25 cellular contexts compared by ENCODE assay signal in the genomic region with DNA sequence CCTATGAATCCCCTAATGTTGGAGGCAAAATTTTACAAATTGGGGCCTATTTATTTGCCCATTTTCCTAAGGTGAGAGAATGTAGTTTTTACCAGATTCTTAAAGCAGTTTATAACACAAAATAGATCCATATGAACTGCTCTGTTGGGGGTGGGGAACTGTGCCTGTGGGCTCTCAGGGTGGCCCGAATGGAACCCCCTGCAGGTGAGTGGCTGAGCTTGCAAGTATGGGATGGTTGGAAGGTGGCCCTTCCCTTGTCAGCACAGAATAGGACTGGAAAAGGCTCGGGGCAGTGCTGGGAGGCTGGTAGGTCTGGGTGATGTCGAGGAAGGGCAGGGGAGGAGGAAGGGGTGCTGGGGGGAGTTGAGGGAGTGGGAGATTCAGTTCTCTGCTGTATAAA. TPM values are rescaled to one million over a fixed set of nuclear protein-coding genes. Genes with fewer than 3 reads are reported as not detected.
A peak's percentile ranks its signal among the peaks of the same experiment; 100 is the strongest.
DNase-seq lines count a peak whose midpoint lies in the region; ATAC-seq and TF ChIP-seq lines count a peak whose summit lies in the region.
"Had no signal": no experiment of that assay in that cellular context is flagged by ENCODE, and none has a peak within 500 bp of the region (broad histone marks: within the 10 kb centered on the region; RNA-seq: fewer than 3 reads in every experiment).

No MANE protein-coding gene starts in this region.

- H2BK5ac ChIP-seq in neuronal stem cell (ENCODE audit: low read length): no peak overlapping the region

- no TSS peak for BruUV-seq in HCT116 (replicated peaks; lab: Mats Ljungman, UMichigan)

- in situ Hi-C loops in astrocyte of the spinal cord (cut with HindIII; ENCODE audit: low sequenced_read_pairs): no loop called here

- POLR2A ChIA-PET in HCT116 (lab: Charles Lee): no interaction called here

- no peak for TF ChIP-seq POLR2A in HCT116 (IDR thresholded peaks at IDR 0.05; ENCODE audit: borderline replicate concordance, extremely low read depth, insufficient read depth, insufficient read length)

- H3K14ac ChIP-seq in neuronal stem cell (ENCODE audit: low read length): no peak overlapping the region

- H3K23ac ChIP-seq in neuronal stem cell (ENCODE audit: low read depth, low read length, poor library complexity): no peak overlapping the region

- H2BK120ac ChIP-seq in neuronal stem cell (ENCODE audit: low read depth, low read length): no peak overlapping the region

- H2AFZ ChIP-seq in HCT116 (ENCODE audit: low read depth, low read length, poor library complexity, severe bottlenecking) (no peak overlapping the region), neuronal stem cell (ENCODE audit: low read length) (no peak overlapping the region)

- no peaks in the 10 kb centered on the region for H3K36me3 ChIP-seq in HCT116 (ENCODE audit: control insufficient read depth in 1 of 2, insufficient read depth in 2 of 2, low read length in 2 of 2)
- H3K36me3 ChIP-seq in neuronal stem cell (replicated peaks in 1 of 2; ENCODE audit: control insufficient read depth in 2 of 2, insufficient read depth in 2 of 2, low read length in 2 of 2): no peaks in the 10 kb centered on the region
- H3K36me3 ChIP-seq: BE2C, tibial artery had no signal

- no peak overlapping the region for H3K4ac ChIP-seq in neuronal stem cell (ENCODE audit: low read length)

- H3K4me3 ChIP-seq in HCT116 (replicated peaks in 1 of 2; ENCODE audit: low read depth in 1 of 2, low read length in 2 of 2) (no peak overlapping the region), astrocyte of the spinal cord (ENCODE audit: low read depth, low read length) (no peak overlapping the region), neuronal stem cell (ENCODE audit: low read length in 2 of 2) (no peak overlapping the region)
- H3K4me3 ChIP-seq: tibial artery had no signal

- H2AK5ac ChIP-seq in neuronal stem cell (ENCODE audit: low read depth, low read length): no peak overlapping the region

- H3K27ac ChIP-seq in HCT116 (ENCODE audit: low read depth, low read length): no peak overlapping the region
- no peak overlapping the region for H3K27ac ChIP-seq in neuronal stem cell (replicated peaks; ENCODE audit: low read length)
- H3K27ac ChIP-seq: KMS-11, tibial artery had no signal

- no CpG with 5 or more reads among the region's 3 CpGs for WGBS in neuronal stem cell (ENCODE audit: extremely low coverage in 2 of 2, insufficient read length in 2 of 2, insufficient replicate concordance in 1 of 2), 2 donors

- peak overlapping the region; percentile 4 for H3K18ac ChIP-seq in neuronal stem cell (ENCODE audit: low read length)

- intact Hi-C loops in HCT116 (cut with micrococcal nuclease): no loop called here

- TF ChIP-seq CTCF in HCT116 (IDR thresholded peaks at IDR 0.05 in 2 of 3, conservative IDR thresholded peaks at IDR 0.05 in 1 of 3; ENCODE audit: borderline replicate concordance in 1 of 3, insufficient read depth in 1 of 3, low read depth in 2 of 3, low read length in 2 of 3) (peak in 2 of 3 experiments; percentile 43 to 53; a peak in 3 of 6 replicates), astrocyte of the spinal cord (IDR thresholded peaks at IDR 0.05; ENCODE audit: low read depth, low read length) (peak; percentile 6)

- H3K9me3 ChIP-seq in HCT116 (ENCODE audit: control insufficient read depth in 1 of 2, insufficient read depth in 1 of 2, low read depth in 1 of 2, low read length in 2 of 2) (no peaks in the 10 kb centered on the region), neuronal stem cell (replicated peaks in 1 of 2; ENCODE audit: control insufficient read depth in 2 of 2, insufficient read depth in 1 of 2, low read depth in 1 of 2, low read length in 2 of 2) (no peaks in the 10 kb centered on the region)
- H3K9me3 ChIP-seq: BE2C, tibial artery had no signal

- ATAC-seq in HCT116 (peak; percentile 96), HG03432 (IDR thresholded peaks at IDR 0.05; ENCODE audit: unreplicated experiment) (no peak)
- ATAC-seq: effector memory CD8-positive, alpha-beta T cell; right cardiac atrium; stimulated activated effector memory CD8-positive, alpha-beta T cell treated with anti-CD3 and anti-CD28 coated beads, Interleukin-12 subunit alpha, Interleukin-12 subunit beta, amount 100 ng/mL, for 72 hours had no signal

- no peaks in the 10 kb centered on the region for H3K79me1 ChIP-seq in neuronal stem cell (ENCODE audit: low read depth, low read length)

- H3K27me3 ChIP-seq in HCT116 (ENCODE audit: insufficient read depth, low read length) (no peaks in the 10 kb centered on the region), neuronal stem cell (ENCODE audit: control insufficient read depth in 3 of 3, insufficient read depth in 3 of 3, low read depth in 1 of 3, low read length in 3 of 3) (peaks cover 36 to 98% (median 55%) of the 10 kb centered on the region in 3 experiments)

- CTCF ChIA-PET in HCT116 (lab: Charles Lee): interaction anchor here (1.3 kb wide), 1 partner anchor 131 kb away, joined by 3 read pairs; no protein-coding TSS in a partner anchor

- H3K4me2 ChIP-seq in HCT116 (ENCODE audit: low read length) (no peak overlapping the region), neuronal stem cell (ENCODE audit: insufficient read depth, low read length, poor library complexity, severe bottlenecking) (no peak overlapping the region)
- H3K4me2 ChIP-seq: KMS-11 had no signal

- RAD21 ChIA-PET in HCT116 (lab: Charles Lee; ENCODE audit: low non-redundant PET in 1 of 2, low total read pairs in 2 of 2, uncharacterized antibody in 2 of 2, unreplicated experiment in 2 of 2): no interaction called here

- no peaks in the 10 kb centered on the region for H3K79me2 ChIP-seq in HCT116 (ENCODE audit: insufficient read depth, low read length)

- no peaks in the 10 kb centered on the region for H3K4me1 ChIP-seq in HCT116 (ENCODE audit: control insufficient read depth in 1 of 2, insufficient read depth in 2 of 2, low read length in 2 of 2)
- peaks cover 2 to 10% of the 10 kb centered on the region in 2 donors for H3K4me1 ChIP-seq in neuronal stem cell (ENCODE audit: control insufficient read depth in 2 of 2, insufficient read depth in 1 of 2, low read depth in 1 of 2, low read length in 2 of 2)
- H3K4me1 ChIP-seq: BE2C had no signal

- no peak overlapping the region for H4K8ac ChIP-seq in neuronal stem cell (ENCODE audit: low read depth, low read length)

- peak; percentile 33 for DNase-seq in ELF-1 (ENCODE audit: low read depth, low spot score)
- DNase-seq in HCT116 (ENCODE audit: low read depth, low spot score): no peak
- DNase-seq in astrocyte of the spinal cord (ENCODE audit: low read depth, low spot score): no peak
- no peak for DNase-seq in neuronal stem cell (ENCODE audit: low spot score)
- DNase-seq in NK-92 treated with Interleukin-12 subunit alpha and Interleukin-12 subunit beta, amount 100 ng/mL, for 24 hours (lab: John Stamatoyannopoulos, UW): no peak
- no peak for DNase-seq in stimulated activated CD4-positive, alpha-beta T cell treated with anti-CD3 and anti-CD28 coated beads, Interleukin-4, amount 100 ng/mL, for 24 hours
- DNase-seq: activated CD4-positive, alpha-beta T cell treated with anti-CD3 and anti-CD28 coated beads, Interleukin-2, amount 50 U/mL, for 48 hours; activated naive CD4-positive, alpha-beta T cell treated with anti-CD3 and anti-CD28 coated beads for 36 hours; anterior cingulate cortex; BE2C; cerebellar nuclear complex; effector memory CD8-positive, alpha-beta T cell; glutamatergic neuron; NCI-H1048; NCI-H2029; NCI-H446 treated with DMSO at 0.1 percent for 48 hours; OCI-M1; right cardiac atrium; SIG-M5; tibial artery had no signal

- H2BK15ac ChIP-seq in neuronal stem cell (ENCODE audit: low read length): peak overlapping the region; percentile 65

- no peak overlapping the region for H3K9ac ChIP-seq in HCT116 (ENCODE audit: low read length)
- no peak overlapping the region for H3K9ac ChIP-seq in neuronal stem cell (ENCODE audit: low read depth, low read length, poor library complexity)
- H3K9ac ChIP-seq: KMS-11 had no signal

- no peak overlapping the region for H4K91ac ChIP-seq in neuronal stem cell (ENCODE audit: low read depth, low read length, poor library complexity)

- H2BK12ac ChIP-seq in neuronal stem cell (ENCODE audit: low read length): no peak overlapping the region

- H3K9me2 ChIP-seq in HCT116 (ENCODE audit: insufficient read depth): no peaks in the 10 kb centered on the region

- no peak for TF ChIP-seq RAD21 in HCT116 (IDR thresholded peaks at IDR 0.05; ENCODE audit: low read depth)

- no peaks in the 10 kb centered on the region for H4K20me1 ChIP-seq in HCT116 (ENCODE audit: insufficient read depth)

TF ChIP-seq in HCT116, 20 proteins besides CTCF, POLR2A, EP300 and RAD21 (continues in another document):
- TF ChIP-seq EZH2phosphoT487 (IDR thresholded peaks at IDR 0.05; ENCODE audit: borderline replicate concordance) (no peak), EGR1 (IDR thresholded peaks at IDR 0.05; ENCODE audit: low read depth) (no peak), ELF1 (IDR thresholded peaks at IDR 0.05; ENCODE audit: borderline replicate concordance, low read depth) (no peak), FOSL1 (IDR thresholded peaks at IDR 0.05; ENCODE audit: low read depth) (no peak), JUND (IDR thresholded peaks at IDR 0.05) (no peak)
- TF ChIP-seq, protein P1, sequence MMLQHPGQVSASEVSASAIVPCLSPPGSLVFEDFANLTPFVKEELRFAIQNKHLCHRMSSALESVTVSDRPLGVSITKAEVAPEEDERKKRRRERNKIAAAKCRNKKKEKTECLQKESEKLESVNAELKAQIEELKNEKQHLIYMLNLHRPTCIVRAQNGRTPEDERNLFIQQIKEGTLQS (IDR thresholded peaks at IDR 0.05): no peak
- TF ChIP-seq, protein P2, sequence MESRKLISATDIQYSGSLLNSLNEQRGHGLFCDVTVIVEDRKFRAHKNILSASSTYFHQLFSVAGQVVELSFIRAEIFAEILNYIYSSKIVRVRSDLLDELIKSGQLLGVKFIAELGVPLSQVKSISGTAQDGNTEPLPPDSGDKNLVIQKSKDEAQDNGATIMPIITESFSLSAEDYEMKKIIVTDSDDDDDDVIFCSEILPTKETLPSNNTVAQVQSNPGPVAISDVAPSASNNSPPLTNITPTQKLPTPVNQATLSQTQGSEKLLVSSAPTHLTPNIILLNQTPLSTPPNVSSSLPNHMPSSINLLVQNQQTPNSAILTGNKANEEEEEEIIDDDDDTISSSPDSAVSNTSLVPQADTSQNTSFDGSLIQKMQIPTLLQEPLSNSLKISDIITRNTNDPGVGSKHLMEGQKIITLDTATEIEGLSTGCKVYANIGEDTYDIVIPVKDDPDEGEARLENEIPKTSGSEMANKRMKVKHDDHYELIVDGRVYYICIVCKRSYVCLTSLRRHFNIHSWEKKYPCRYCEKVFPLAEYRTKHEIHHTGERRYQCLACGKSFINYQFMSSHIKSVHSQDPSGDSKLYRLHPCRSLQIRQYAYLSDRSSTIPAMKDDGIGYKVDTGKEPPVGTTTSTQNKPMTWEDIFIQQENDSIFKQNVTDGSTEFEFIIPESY (IDR thresholded peaks at IDR 0.05; ENCODE audit: extremely low read depth, insufficient replicate concordance, low read length): no peak

RNA-seq across cellular contexts. Expression of a gene that starts 4.9 kb away (rescaled TPM):
- not detected for total RNA-seq in HCT116 (2021; ENCODE audit: unreplicated experiment)
- polyA plus RNA-seq in HCT116 (2012): not detected in 2 replicates
- 0.53 TPM for polyA plus RNA-seq in neuronal stem cell (2013, experiment 1 of 2)
- polyA plus RNA-seq in neuronal stem cell (2013, experiment 2 of 2): 0.50 TPM
- total RNA-seq: activated naive CD4-positive, alpha-beta T cell treated with anti-CD3 and anti-CD28 coated beads for 36 hours; liver; mucosa of gallbladder; right cardiac atrium had no signal
- polyA plus RNA-seq: liver, right cardiac atrium had no signal

RNA-seq across cellular contexts. Expression of a gene that starts 58.6 kb away (rescaled TPM):
- 45.3 TPM for total RNA-seq in HCT116 (2021; ENCODE audit: unreplicated experiment)
- polyA plus RNA-seq in HCT116 (2012): 47.3 and 47.7 TPM in 2 replicates
- polyA plus RNA-seq in neuronal stem cell (2013, experiment 1 of 2): 53.7 TPM
- polyA plus RNA-seq in neuronal stem cell (2013, experiment 2 of 2): 51.3 TPM
